Comparison of ENCODE assay signal across 11 cellular contexts in genomic region chr2:11750917-11751316, GRCh38. TPM values are rescaled to one million over a fixed set of nuclear protein-coding genes. Genes with fewer than 3 reads are reported as not detected.
DNase-seq lines count a peak whose midpoint lies in the region; FAIRE-seq and TF ChIP-seq lines count a peak whose summit lies in the region.
"Had no signal": no experiment of that assay in that cellular context is flagged by ENCODE, and none has a peak within 500 bp of the region (broad histone marks: within the 10 kb centered on the region; RNA-seq: fewer than 3 reads in every experiment).

No MANE protein-coding gene starts in this region.

- H3K9me3 Mint-ChIP-seq in activated naive CD4-positive, alpha-beta T cell treated with anti-CD3 and anti-CD28 coated beads for 36 hours: no peaks in the 10 kb centered on the region

- dilution Hi-C loops in keratinocyte (cut with MboI; ENCODE audit: extremely low pct_ligation_motif_present, low sequenced_read_pairs): no loop called here

- H3K4me3 ChIP-seq in keratinocyte (ENCODE audit: control insufficient read depth in 2 of 3, extremely low read depth in 1 of 3, insufficient read depth in 2 of 3, low read depth in 1 of 3, low read length in 3 of 3) (peak overlapping the region in 1 of 3 experiments; percentile 7), transverse colon (no peak overlapping the region)
- H3K4me3 ChIP-seq: HAP-1, left lung had no signal

- H3K4me1 Mint-ChIP-seq in activated naive CD4-positive, alpha-beta T cell treated with anti-CD3 and anti-CD28 coated beads for 36 hours (ENCODE audit: low read depth): peaks cover 79% of the 10 kb centered on the region

- H3K4me2 ChIP-seq in keratinocyte (ENCODE audit: control insufficient read depth, extremely low read depth, insufficient read depth, low read depth, low read length): peak overlapping the region; percentile 97

- H3K27ac ChIP-seq in keratinocyte (ENCODE audit: control insufficient read depth, insufficient read depth, low read length) (peak overlapping the region; percentile 70), transverse colon (peak overlapping the region; percentile 28 to 68 (median 45))
- H3K27ac ChIP-seq: left lung had no signal

- H3K27me3 ChIP-seq in keratinocyte (ENCODE audit: control insufficient read depth, extremely low read depth, insufficient read depth, low read length) (no peaks in the 10 kb centered on the region), transverse colon (no peaks in the 10 kb centered on the region)
- H3K27me3 ChIP-seq: BE2C had no signal

- no peaks in the 10 kb centered on the region for H3K27me3 Mint-ChIP-seq in activated naive CD4-positive, alpha-beta T cell treated with anti-CD3 and anti-CD28 coated beads for 36 hours (ENCODE audit: low read depth)

- H3K4me3 Mint-ChIP-seq in activated naive CD4-positive, alpha-beta T cell treated with anti-CD3 and anti-CD28 coated beads for 36 hours: peak overlapping the region; percentile 90

- TF ChIP-seq EP300 in transverse colon (IDR thresholded peaks at IDR 0.05; ENCODE audit: low read depth): no peak

- peak overlapping the region; percentile 60 for H3K9ac ChIP-seq in keratinocyte (ENCODE audit: control insufficient read depth, extremely low read depth, insufficient read depth, low read length)

- H3K27ac Mint-ChIP-seq in activated naive CD4-positive, alpha-beta T cell treated with anti-CD3 and anti-CD28 coated beads for 36 hours: peak overlapping the region; percentile 84

- peaks cover 49% of the 10 kb centered on the region for H4K20me1 ChIP-seq in keratinocyte (ENCODE audit: control insufficient read depth, extremely low read depth, insufficient read depth, low read length)

- peaks cover 7% of the 10 kb centered on the region for H3K9me1 ChIP-seq in keratinocyte (ENCODE audit: control insufficient read depth, extremely low read depth, insufficient read depth, low read length)

- peaks cover 25% of the 10 kb centered on the region for H3K36me3 Mint-ChIP-seq in activated naive CD4-positive, alpha-beta T cell treated with anti-CD3 and anti-CD28 coated beads for 36 hours (ENCODE audit: low read depth)

- FAIRE-seq in keratinocyte (lab: Jason Lieb, UNC): peak; percentile 48

- H3K79me2 ChIP-seq in keratinocyte (ENCODE audit: control insufficient read depth, insufficient read depth, low read length): peaks cover 89% of the 10 kb centered on the region

- no peak overlapping the region for H2AFZ ChIP-seq in keratinocyte (ENCODE audit: control insufficient read depth, low read length)

- peaks cover 65% of the 10 kb centered on the region for H3K4me1 ChIP-seq in keratinocyte (ENCODE audit: control insufficient read depth, extremely low read depth, insufficient read depth, low read length)
- peaks cover 15 to 58% (median 43%) of the 10 kb centered on the region in 4 donors for H3K4me1 ChIP-seq in transverse colon

- H3K9me3 ChIP-seq in keratinocyte (ENCODE audit: control insufficient read depth, low read depth, low read length) (no peaks in the 10 kb centered on the region), transverse colon (no peaks in the 10 kb centered on the region)
- H3K9me3 ChIP-seq: BE2C, HAP-1, left lung had no signal

- in situ Hi-C loops in transverse colon (cut with MboI; ENCODE audit: low pct_ligation_motif_present in 1 of 4, low pct_unique_long_range_greater_than_20kb in 1 of 4, low sequenced_read_pairs in 3 of 4): loop anchor here in 1 of 4 donors (25.0 kb wide), 1 partner anchor 289 kb away; the partner anchor contains the start of gene E2F6

- 71 to 83% methylated on average over 4 to 7 of the region's 7 CpGs for WGBS in transverse colon (ENCODE audit: low coverage in 1 of 2), 2 donors

- intact Hi-C loops in activated naive CD4-positive, alpha-beta T cell treated with anti-CD3 and anti-CD28 coated beads for 36 hours (cut with micrococcal nuclease): loop anchor here (5.0 to 10.0 kb wide), 6 partner anchors 406 to 1304 kb away; partner anchors contain the start of genes ODC1, ROCK2 and TRIB2
- intact Hi-C loops in transverse colon (cut with DNase I; ENCODE audit: low total_unique reads): no loop called here

- CTCF ChIA-PET in activated naive CD4-positive, alpha-beta T cell treated with anti-CD3 and anti-CD28 coated beads for 36 hours (lab: Charles Lee): interaction anchor here (0.8 to 5.8 kb wide), 4 partner anchors 9 to 63 kb away, joined by 3 to 40 read pairs (median 4); no protein-coding TSS in a partner anchor

- peak; percentile 47 for DNase-seq in activated naive CD4-positive, alpha-beta T cell treated with anti-CD3 and anti-CD28 coated beads for 36 hours
- DNase-seq in activated naive CD4-positive, alpha-beta T cell (lab: John Stamatoyannopoulos, UW): no peak
- peak; percentile 40 to 44 for DNase-seq in activated T-cell treated with anti-CD3 and anti-CD28 coated beads, Interleukin-2, amount 50 U/mL, for 48 hours
- DNase-seq in keratinocyte (ENCODE audit: low read depth, low spot score) (no peak), transverse colon (peak; percentile 55), SW480 (ENCODE audit: low spot score) (no peak), NCI-H345 treated with DMSO at 0.1 percent for 48 hours (lab: John Stamatoyannopoulos, UW; ENCODE audit: unreplicated experiment) (no peak), kidney glomerular epithelial cell (lab: John Stamatoyannopoulos, UW) (no peak)
- DNase-seq: BE2C, left lung had no signal

- H3K36me3 ChIP-seq in keratinocyte (ENCODE audit: control insufficient read depth in 2 of 2, extremely low read depth in 1 of 2, insufficient read depth in 2 of 2, low read length in 2 of 2) (peaks cover 0 to 2% of the 10 kb centered on the region in 2 experiments), transverse colon (no peaks in the 10 kb centered on the region)
- H3K36me3 ChIP-seq: HAP-1, left lung had no signal

- no peak for TF ChIP-seq POLR2A in transverse colon (IDR thresholded peaks at IDR 0.05)

- TF ChIP-seq CTCF in keratinocyte (optimal IDR thresholded peaks at IDR 0.05 in 1 of 3, IDR thresholded peaks at IDR 0.05 in 1 of 3, conservative IDR thresholded peaks at IDR 0.05 in 1 of 3; ENCODE audit: extremely low read depth in 1 of 3, insufficient read depth in 2 of 3, low read length in 3 of 3) (no peak), transverse colon (IDR thresholded peaks at IDR 0.05) (no peak)

RNA-seq across cellular contexts. Expression of gene LPIN1, which starts 4.5 kb away (rescaled TPM):
- 100 to 1,000 TPM in 1 of 2 experiments, 10 to 100 TPM in 1; 96.4 to 102 TPM for total RNA-seq in activated naive CD4-positive, alpha-beta T cell treated with anti-CD3 and anti-CD28 coated beads for 36 hours
- polyA plus RNA-seq in keratinocyte: 38.9 to 81.7 TPM (median 79.6 TPM) in 3 replicates
- polyA plus RNA-seq in keratinocyte (2011; ENCODE audit: low read depth): 7.5 TPM
- polyA plus RNA-seq in keratinocyte (2011; cell fraction: cytosol; rRNA removed): 27.8 and 38.7 TPM in 2 replicates
- 94.9 and 97.4 TPM in 2 replicates for polyA plus RNA-seq in keratinocyte (2011; cell fraction: nucleus; rRNA removed)
- polyA plus RNA-seq in keratinocyte (2012; ENCODE audit: low replicate concordance): 8.6 and 50.9 TPM in 2 replicates
- polyA minus RNA-seq in keratinocyte: 27.2 to 59.8 TPM (median 50.8 TPM) in 3 replicates
- polyA minus RNA-seq in keratinocyte (2011; cell fraction: cytosol; rRNA and poly(A)+ RNA removed): 21.5 TPM
- polyA minus RNA-seq in keratinocyte (2011; cell fraction: nucleus; rRNA and poly(A)+ RNA removed): 43.8 and 65.2 TPM in 2 replicates
- total RNA-seq in transverse colon: 10 to 100 TPM; 19.7 to 62.1 (median 26.6) TPM

Comparison
In these comparisons a context has a peak if more than half of its experiments do, and no peak if none do; other contexts are left out.
1. DNase-seq: peak in activated naive CD4-positive, alpha-beta T cell treated with anti-CD3 and anti-CD28 coated beads for 36 hours (single experiment), activated T-cell treated with anti-CD3 and anti-CD28 coated beads, Interleukin-2, amount 50 U/mL, for 48 hours (2 of 2) and transverse colon (single experiment); none in activated naive CD4-positive, alpha-beta T cell (0 of 4), keratinocyte (single experiment), SW480 (single experiment), NCI-H345 treated with DMSO at 0.1 percent for 48 hours (single experiment) and kidney glomerular epithelial cell (single experiment).